2 cellular contexts compared by ENCODE assay signal in the genomic region with DNA sequence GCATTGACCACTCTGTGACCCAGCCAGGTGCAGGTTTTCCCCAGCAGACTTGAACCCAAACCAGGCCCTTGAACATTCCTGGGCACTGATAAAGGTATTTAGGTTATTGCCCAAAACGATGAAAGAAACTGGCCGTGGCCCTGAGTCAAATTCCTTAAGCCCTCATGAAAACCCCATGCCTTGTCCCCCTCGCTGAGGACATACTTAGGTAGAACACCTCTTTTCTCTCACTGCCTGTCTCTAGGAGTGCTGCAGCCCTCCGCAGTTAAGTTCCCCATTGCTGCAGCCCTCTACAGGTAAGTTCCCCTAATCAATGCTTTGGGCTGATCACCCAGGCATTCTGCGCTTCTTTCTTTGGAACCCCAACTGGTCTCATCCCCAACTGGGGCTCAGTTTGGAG.
TF ChIP-seq lines count a peak whose summit lies in the region.

No MANE protein-coding gene starts in this region.

TF ChIP-seq in GM23338, 12 proteins besides CTCF, POLR2A, EP300 and RAD21:
- TF ChIP-seq, protein P1, sequence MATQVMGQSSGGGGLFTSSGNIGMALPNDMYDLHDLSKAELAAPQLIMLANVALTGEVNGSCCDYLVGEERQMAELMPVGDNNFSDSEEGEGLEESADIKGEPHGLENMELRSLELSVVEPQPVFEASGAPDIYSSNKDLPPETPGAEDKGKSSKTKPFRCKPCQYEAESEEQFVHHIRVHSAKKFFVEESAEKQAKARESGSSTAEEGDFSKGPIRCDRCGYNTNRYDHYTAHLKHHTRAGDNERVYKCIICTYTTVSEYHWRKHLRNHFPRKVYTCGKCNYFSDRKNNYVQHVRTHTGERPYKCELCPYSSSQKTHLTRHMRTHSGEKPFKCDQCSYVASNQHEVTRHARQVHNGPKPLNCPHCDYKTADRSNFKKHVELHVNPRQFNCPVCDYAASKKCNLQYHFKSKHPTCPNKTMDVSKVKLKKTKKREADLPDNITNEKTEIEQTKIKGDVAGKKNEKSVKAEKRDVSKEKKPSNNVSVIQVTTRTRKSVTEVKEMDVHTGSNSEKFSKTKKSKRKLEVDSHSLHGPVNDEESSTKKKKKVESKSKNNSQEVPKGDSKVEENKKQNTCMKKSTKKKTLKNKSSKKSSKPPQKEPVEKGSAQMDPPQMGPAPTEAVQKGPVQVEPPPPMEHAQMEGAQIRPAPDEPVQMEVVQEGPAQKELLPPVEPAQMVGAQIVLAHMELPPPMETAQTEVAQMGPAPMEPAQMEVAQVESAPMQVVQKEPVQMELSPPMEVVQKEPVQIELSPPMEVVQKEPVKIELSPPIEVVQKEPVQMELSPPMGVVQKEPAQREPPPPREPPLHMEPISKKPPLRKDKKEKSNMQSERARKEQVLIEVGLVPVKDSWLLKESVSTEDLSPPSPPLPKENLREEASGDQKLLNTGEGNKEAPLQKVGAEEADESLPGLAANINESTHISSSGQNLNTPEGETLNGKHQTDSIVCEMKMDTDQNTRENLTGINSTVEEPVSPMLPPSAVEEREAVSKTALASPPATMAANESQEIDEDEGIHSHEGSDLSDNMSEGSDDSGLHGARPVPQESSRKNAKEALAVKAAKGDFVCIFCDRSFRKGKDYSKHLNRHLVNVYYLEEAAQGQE (IDR thresholded peaks at IDR 0.05; ENCODE audit: unreplicated experiment): no peak
- TF ChIP-seq JUNB (IDR thresholded peaks at IDR 0.05; ENCODE audit: unreplicated experiment): no peak
- TF ChIP-seq ZNF462 (CRISPR knock-in tag; IDR thresholded peaks at IDR 0.05): no peak
- no peak for TF ChIP-seq CREB1 (CRISPR knock-in tag; IDR thresholded peaks at IDR 0.05; ENCODE audit: low read depth)
- no peak for TF ChIP-seq STAT1 (IDR thresholded peaks at IDR 0.05; ENCODE audit: unreplicated experiment)
- TF ChIP-seq NANOG (IDR thresholded peaks at IDR 0.05; ENCODE audit: borderline replicate concordance): no peak
- no peak for TF ChIP-seq ETS1 (IDR thresholded peaks at IDR 0.05)
- TF ChIP-seq POLR2AphosphoS5 (IDR thresholded peaks at IDR 0.05; ENCODE audit: low read depth): no peak
- no peak for TF ChIP-seq EZH2phosphoT487 (IDR thresholded peaks at IDR 0.05; ENCODE audit: unreplicated experiment)
- TF ChIP-seq ZNF114 (CRISPR knock-in tag; IDR thresholded peaks at IDR 0.05): no peak

TF ChIP-seq in H1, 55 proteins besides CTCF, POLR2A, EP300 and RAD21:
- no peak for TF ChIP-seq SAP30 (IDR thresholded peaks at IDR 0.05; ENCODE audit: insufficient read depth, insufficient replicate concordance, low read length)
- no peak for TF ChIP-seq ZNF274 (IDR thresholded peaks at IDR 0.05; ENCODE audit: borderline replicate concordance, extremely low read depth, low read length)
- no peak for TF ChIP-seq RNF2 (IDR thresholded peaks at IDR 0.05; ENCODE audit: borderline replicate concordance, low read depth, low read length, missing control alignments, poor library complexity, severe bottlenecking)
- TF ChIP-seq BRCA1 (IDR thresholded peaks at IDR 0.05; ENCODE audit: low read depth, low read length): no peak
- TF ChIP-seq RXRA (IDR thresholded peaks at IDR 0.05; ENCODE audit: insufficient read depth, low read depth, low read length): no peak
- no peak for TF ChIP-seq E2F6 (IDR thresholded peaks at IDR 0.05)
- no peak for TF ChIP-seq BACH1 (IDR thresholded peaks at IDR 0.05; ENCODE audit: low read length)
- no peak for TF ChIP-seq CHD2 (IDR thresholded peaks at IDR 0.05; ENCODE audit: low read length)
- no peak for TF ChIP-seq TAF1 (IDR thresholded peaks at IDR 0.05; ENCODE audit: low read depth, low read length)
- TF ChIP-seq CHD1 (IDR thresholded peaks at IDR 0.05; ENCODE audit: low read depth, low read length): no peak
- no peak for TF ChIP-seq KDM4A (IDR thresholded peaks at IDR 0.05; ENCODE audit: low read depth, low read length, severe bottlenecking)
